In the genomic region with DNA sequence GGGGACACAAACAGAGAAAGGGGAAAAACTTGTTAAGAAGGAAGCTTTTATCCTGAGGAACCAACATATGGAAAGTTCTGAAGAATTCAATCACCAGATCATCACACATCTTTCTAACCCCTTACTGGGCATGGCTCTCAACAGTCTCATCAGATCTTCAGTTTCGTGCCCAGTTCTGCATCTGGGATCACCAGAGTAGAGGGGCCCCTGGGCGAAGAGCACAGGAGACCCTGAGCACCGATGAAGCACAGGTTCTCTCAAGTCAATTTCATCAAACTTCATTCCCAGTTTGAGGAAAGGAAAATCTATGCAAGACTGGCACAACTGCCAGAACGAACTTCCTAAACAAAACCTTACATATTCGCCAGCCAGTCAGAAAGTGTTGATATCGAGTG, we compare ENCODE assay signal across 2 cellular contexts.
TF ChIP-seq lines count a peak whose summit lies in the region.

No MANE protein-coding gene starts in this region.

TF ChIP-seq in SK-N-SH treated with all-trans-retinoic acid at 6 μM for 48 hours, 23 proteins besides CTCF, POLR2A, EP300 and RAD21:
- TF ChIP-seq TCF4 (CRISPR knock-in tag; IDR thresholded peaks at IDR 0.05; ENCODE audit: borderline replicate concordance) (no peak), PATZ1 (CRISPR knock-in tag; IDR thresholded peaks at IDR 0.05; ENCODE audit: borderline replicate concordance) (no peak), ZC3H10 (CRISPR knock-in tag; IDR thresholded peaks at IDR 0.05) (no peak), TOX (CRISPR knock-in tag; IDR thresholded peaks at IDR 0.05; ENCODE audit: borderline replicate concordance) (no peak), ZNF70 (CRISPR knock-in tag; IDR thresholded peaks at IDR 0.05) (no peak)

TF ChIP-seq in SK-N-SH, 30 proteins besides CTCF, POLR2A, EP300 and RAD21:
- TF ChIP-seq GABPA (IDR thresholded peaks at IDR 0.05; ENCODE audit: low read depth) (no peak), ZBTB33 (IDR thresholded peaks at IDR 0.05; ENCODE audit: borderline replicate concordance, low read depth) (no peak), IRF3 (IDR thresholded peaks at IDR 0.05; ENCODE audit: low read depth, low read length) (no peak)
